ENCODE assay signal across 9 cellular contexts in the genomic region with DNA sequence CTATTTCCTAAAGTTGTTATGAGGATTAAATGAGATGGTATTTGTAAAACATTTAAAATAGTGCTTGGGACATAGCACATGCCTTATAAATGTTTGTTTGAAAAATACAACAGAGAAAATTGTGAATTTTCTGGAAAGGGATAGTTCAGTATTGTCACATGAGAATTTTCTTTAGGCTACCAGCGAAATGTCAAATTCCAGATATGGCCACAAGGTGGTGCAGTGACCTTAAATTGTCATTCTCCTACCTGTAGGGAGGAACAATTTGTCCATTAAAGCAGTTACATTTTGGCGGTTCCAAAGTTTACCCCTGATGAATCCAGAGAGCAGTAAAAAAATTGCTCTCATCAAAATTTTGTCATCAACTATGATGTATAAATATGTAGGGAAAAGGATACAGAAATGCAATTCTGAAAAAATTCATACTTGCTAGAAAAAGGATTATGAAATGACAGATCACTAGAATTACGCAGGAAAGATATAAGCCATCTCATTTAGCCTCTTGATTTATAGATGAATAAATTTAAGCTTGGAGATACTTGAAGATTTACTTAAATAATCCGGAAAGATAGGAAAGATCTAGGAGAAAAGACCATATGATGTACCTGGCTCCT. TPM values are rescaled to one million over a fixed set of nuclear protein-coding genes. Genes with fewer than 3 reads are reported as not detected.
DNase-seq lines count a peak whose midpoint lies in the region; ATAC-seq and FAIRE-seq lines count a peak whose summit lies in the region.
"Had no signal": no experiment of that assay in that cellular context is flagged by ENCODE, and none has a peak within 500 bp of the region (broad histone marks: within the 10 kb centered on the region; RNA-seq: fewer than 3 reads in every experiment).

No MANE protein-coding gene starts in this region.

- H3K36me3 ChIP-seq in CD4-positive, CD25-positive, alpha-beta regulatory T cell (ENCODE audit: control insufficient read depth, insufficient read depth, low read length), result no peaks in the 10 kb centered on the region
- no peaks in the 10 kb centered on the region for H3K36me3 ChIP-seq in H7 (replicated peaks; ENCODE audit: control insufficient read depth, insufficient read depth, low read length)

- peaks cover 52% of the 10 kb centered on the region for H3K27me3 Mint-ChIP-seq in CD4-positive, CD25-positive, alpha-beta regulatory T cell
- H3K27me3 Mint-ChIP-seq in activated CD8-positive, alpha-beta T cell treated with anti-CD3 and anti-CD28 coated beads, Interleukin-2, amount 10 ng/mL, durations not matched to agents 7 days and 5 days (ENCODE audit: low read depth), result peaks cover 4% of the 10 kb centered on the region

- CTCF ChIA-PET in activated CD8-positive, alpha-beta T cell treated with anti-CD3 and anti-CD28 coated beads, Interleukin-2, amount 10 ng/mL, durations not matched to agents 7 days and 5 days (lab: Charles Lee), result interaction anchor here (0.6 to 1.6 kb wide), 9 partner anchors 10 to 137 kb away, joined by 3 to 39 read pairs (median 4); no protein-coding TSS in a partner anchor

- no peak overlapping the region for H3K27ac Mint-ChIP-seq in CD4-positive, CD25-positive, alpha-beta regulatory T cell
- no peak overlapping the region for H3K27ac Mint-ChIP-seq in activated CD8-positive, alpha-beta T cell treated with anti-CD3 and anti-CD28 coated beads, Interleukin-2, amount 10 ng/mL, durations not matched to agents 7 days and 5 days
- H3K27ac Mint-ChIP-seq: IgD-negative memory B cell had no signal

- POLR2A ChIA-PET in activated CD8-positive, alpha-beta T cell treated with anti-CD3 and anti-CD28 coated beads, Interleukin-2, amount 10 ng/mL, durations not matched to agents 7 days and 5 days (lab: Charles Lee), result no interaction called here

- peak; percentile 74 for FAIRE-seq in endometrium (lab: Jason Lieb, UNC)

- H3K27me3 ChIP-seq in CD4-positive, CD25-positive, alpha-beta regulatory T cell (ENCODE audit: control insufficient read depth, insufficient read depth, low read length), result peaks cover 19% of the 10 kb centered on the region
- no peaks in the 10 kb centered on the region for H3K27me3 ChIP-seq in H7 (ENCODE audit: control insufficient read depth, insufficient read depth, low read length)

- no peak overlapping the region for H3K4me3 Mint-ChIP-seq in CD4-positive, CD25-positive, alpha-beta regulatory T cell
- H3K4me3 Mint-ChIP-seq in activated CD8-positive, alpha-beta T cell treated with anti-CD3 and anti-CD28 coated beads, Interleukin-2, amount 10 ng/mL, durations not matched to agents 7 days and 5 days, result no peak overlapping the region
- H3K4me3 Mint-ChIP-seq: IgD-negative memory B cell had no signal

- no peak overlapping the region for H3K4me3 ChIP-seq in CD4-positive, CD25-positive, alpha-beta regulatory T cell (ENCODE audit: low read depth, low read length)
- no peak overlapping the region for H3K4me3 ChIP-seq in H7 (ENCODE audit: insufficient read depth, low read depth, low read length)

- H3K36me3 Mint-ChIP-seq in CD4-positive, CD25-positive, alpha-beta regulatory T cell, result no peaks in the 10 kb centered on the region
- H3K36me3 Mint-ChIP-seq in activated CD8-positive, alpha-beta T cell treated with anti-CD3 and anti-CD28 coated beads, Interleukin-2, amount 10 ng/mL, durations not matched to agents 7 days and 5 days (ENCODE audit: low read depth), result no peaks in the 10 kb centered on the region
- H3K36me3 Mint-ChIP-seq: IgD-negative memory B cell had no signal

- H3K9me3 ChIP-seq in CD4-positive, CD25-positive, alpha-beta regulatory T cell (ENCODE audit: control insufficient read depth in 2 of 2, low read length in 2 of 2), result peaks cover 15 to 20% of the 10 kb centered on the region in 2 experiments

- ATAC-seq in CD4-positive, CD25-positive, alpha-beta regulatory T cell (ENCODE audit: low read depth in 2 of 2), result peak; percentile 34 to 37
- no peak for ATAC-seq in activated CD8-positive, alpha-beta T cell treated with anti-CD3 and anti-CD28 coated beads, Interleukin-2, amount 10 ng/mL, durations not matched to agents 7 days and 5 days
- ATAC-seq in GM18520 (IDR thresholded peaks at IDR 0.05; ENCODE audit: unreplicated experiment), result no peak

- H3K27ac ChIP-seq in CD4-positive, CD25-positive, alpha-beta regulatory T cell (ENCODE audit: insufficient read depth, low read length, poor library complexity, severe bottlenecking), result no peak overlapping the region

- peaks cover 0 to 4% (median 0%) of the 10 kb centered on the region in 4 donors for H3K4me1 Mint-ChIP-seq in CD4-positive, CD25-positive, alpha-beta regulatory T cell
- no peaks in the 10 kb centered on the region for H3K4me1 Mint-ChIP-seq in activated CD8-positive, alpha-beta T cell treated with anti-CD3 and anti-CD28 coated beads, Interleukin-2, amount 10 ng/mL, durations not matched to agents 7 days and 5 days (ENCODE audit: low read depth)
- H3K4me1 Mint-ChIP-seq: IgD-negative memory B cell had no signal

- DNase-seq in CD4-positive, CD25-positive, alpha-beta regulatory T cell, result peak; percentile 45 to 58 (median 57)
- DNase-seq in H7 (peak; percentile 18), NCI-H69 (lab: John Stamatoyannopoulos, UW) (peak; percentile 32), myocyte (ENCODE audit: low read depth) (peak; percentile 71)
- DNase-seq in activated CD8-positive, alpha-beta T cell treated with anti-CD3 and anti-CD28 coated beads, Interleukin-2, amount 10 ng/mL, durations not matched to agents 7 days and 5 days, result peak; percentile 73
- DNase-seq in stimulated activated CD8-positive, alpha-beta memory T cell treated with anti-CD3 and anti-CD28 coated beads, Interleukin-7, amount 100 ng/mL, for 24 hours (ENCODE audit: low read depth), result peak; percentile 43

- H3K9me3 Mint-ChIP-seq in CD4-positive, CD25-positive, alpha-beta regulatory T cell, result peaks cover 2 to 18% (median 4%) of the 10 kb centered on the region in 7 donors
- H3K9me3 Mint-ChIP-seq in activated CD8-positive, alpha-beta T cell treated with anti-CD3 and anti-CD28 coated beads, Interleukin-2, amount 10 ng/mL, durations not matched to agents 7 days and 5 days (ENCODE audit: insufficient read depth), result peaks cover 12% of the 10 kb centered on the region

- no peaks in the 10 kb centered on the region for H3K4me1 ChIP-seq in CD4-positive, CD25-positive, alpha-beta regulatory T cell (ENCODE audit: control insufficient read depth, insufficient read depth, low read length, poor library complexity, severe bottlenecking)

RNA-seq across cellular contexts. Expression of a gene that starts 50.2 kb away (rescaled TPM):
- not detected for total RNA-seq in CD4-positive, CD25-positive, alpha-beta regulatory T cell
- polyA plus RNA-seq in CD4-positive, CD25-positive, alpha-beta regulatory T cell, result not detected
- total RNA-seq in H7 (2014; rRNA removed; shearing (Covaris generic)), result not detected in 2 replicates
- not detected for total RNA-seq in activated CD8-positive, alpha-beta T cell treated with anti-CD3 and anti-CD28 coated beads, Interleukin-2, amount 10 ng/mL, durations not matched to agents 7 days and 5 days
- not detected in 2 replicates for total RNA-seq in myocyte
- polyA plus RNA-seq in myocyte (2012), result not detected
- polyA plus RNA-seq: IgD-negative memory B cell had no signal

Comparison
In these comparisons a context has a peak if more than half of its experiments do, and no peak if none do; other contexts are left out.
1. ATAC-seq: peak in CD4-positive, CD25-positive, alpha-beta regulatory T cell (2 of 2); none in activated CD8-positive, alpha-beta T cell treated with anti-CD3 and anti-CD28 coated beads, Interleukin-2, amount 10 ng/mL, durations not matched to agents 7 days and 5 days (single experiment) and GM18520 (single experiment).
2. DNase-seq: peak in every context shown above with its lines; median percentile 73 in activated CD8-positive, alpha-beta T cell treated with anti-CD3 and anti-CD28 coated beads, Interleukin-2, amount 10 ng/mL, durations not matched to agents 7 days and 5 days; 71 in myocyte; 57 in CD4-positive, CD25-positive, alpha-beta regulatory T cell; 43 in stimulated activated CD8-positive, alpha-beta memory T cell treated with anti-CD3 and anti-CD28 coated beads, Interleukin-7, amount 100 ng/mL, for 24 hours; 32 in NCI-H69; 18 in H7.